ENCODE assay signal across 14 cellular contexts in the genomic region with DNA sequence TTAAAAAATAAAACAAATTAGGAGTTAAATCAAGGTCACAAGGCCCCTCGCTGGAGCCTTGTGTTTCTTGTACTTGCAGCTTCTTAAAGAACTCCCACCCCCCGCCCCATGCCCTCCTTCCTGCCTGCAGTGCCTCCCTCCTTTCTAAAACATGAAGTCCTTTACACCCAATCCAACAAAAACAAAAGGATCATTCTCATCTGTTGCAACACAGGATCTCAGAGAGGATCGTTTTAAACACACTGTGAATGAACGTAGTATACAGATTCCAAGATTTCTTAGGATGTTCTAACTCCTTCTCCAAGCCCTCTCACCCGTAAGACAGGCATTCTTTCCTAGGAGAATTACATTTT. TPM values are rescaled to one million over a fixed set of nuclear protein-coding genes. Genes with fewer than 3 reads are reported as not detected.
DNase-seq lines count a peak whose midpoint lies in the region; ATAC-seq and TF ChIP-seq lines count a peak whose summit lies in the region.
"Had no signal": no experiment of that assay in that cellular context is flagged by ENCODE, and none has a peak within 500 bp of the region (broad histone marks: within the 10 kb centered on the region; RNA-seq: fewer than 3 reads in every experiment).

No MANE protein-coding gene starts in this region.

- H2BK15ac ChIP-seq in IMR-90 (ENCODE audit: low read depth, low read length) = no peak overlapping the region

- dilution Hi-C loops in IMR-90 (cut with HindIII; ENCODE audit: low sequenced_read_pairs, unreplicated experiment) = no loop called here

- no peak overlapping the region for H3K27ac Mint-ChIP-seq in nephron progenitor cell
- H3K27ac Mint-ChIP-seq: activated CD8-positive, alpha-beta memory T cell treated with anti-CD3 and anti-CD28 coated beads, Interleukin-2, amount 10 ng/mL, durations not matched to agents 7 days and 5 days; CD4-positive, alpha-beta memory T cell; natural killer cell treated with Interleukin-12 subunit alpha and Interleukin-12 subunit beta and Interleukin-15 and Interleukin-18, amount 100 ng/mL, for 72 hours; T-cell had no signal

- H3K4me3 ChIP-seq in IMR-90 (ENCODE audit: insufficient read depth, low read depth, low read length) (no peak overlapping the region), testis (no peak overlapping the region)

- no peak overlapping the region for H3K23ac ChIP-seq in IMR-90 (ENCODE audit: low read depth, low read length)

- H3K27me3 ChIP-seq in IMR-90 (ENCODE audit: control insufficient read depth, insufficient read depth, low read length) (peaks cover 6% of the 10 kb centered on the region), layer of hippocampus (ENCODE audit: control insufficient read depth, insufficient read depth, low read length) (no peaks in the 10 kb centered on the region), testis (no peaks in the 10 kb centered on the region)

- H3K27ac ChIP-seq in IMR-90 (ENCODE audit: insufficient read depth, low read length) (no peak overlapping the region), cingulate gyrus (ENCODE audit: low read depth, low read length) (peak overlapping the region; percentile 62), layer of hippocampus (ENCODE audit: low read depth, low read length) (peak overlapping the region; percentile 53), testis (peak overlapping the region; percentile 40 to 66)

- H2BK20ac ChIP-seq in IMR-90 (ENCODE audit: low read depth, low read length) = no peak overlapping the region

- TF ChIP-seq CTCF in IMR-90 (conservative IDR thresholded peaks at IDR 0.05; ENCODE audit: low read depth, low read length) = no peak
- no peak for TF ChIP-seq CTCF in testis (IDR thresholded peaks at IDR 0.05)
- TF ChIP-seq CTCF in nephron progenitor cell (IDR thresholded peaks at IDR 0.05) = no peak

- no peaks in the 10 kb centered on the region for H3K36me3 Mint-ChIP-seq in nephron progenitor cell (ENCODE audit: low read depth)
- H3K36me3 Mint-ChIP-seq: activated CD8-positive, alpha-beta memory T cell treated with anti-CD3 and anti-CD28 coated beads, Interleukin-2, amount 10 ng/mL, durations not matched to agents 7 days and 5 days; CD4-positive, alpha-beta memory T cell; natural killer cell treated with Interleukin-12 subunit alpha and Interleukin-12 subunit beta and Interleukin-15 and Interleukin-18, amount 100 ng/mL, for 72 hours; T-cell had no signal

- no peak overlapping the region for H3K4me2 ChIP-seq in IMR-90 (ENCODE audit: low read depth, low read length)

- TF ChIP-seq RAD21 in IMR-90 (IDR thresholded peaks at IDR 0.05; ENCODE audit: low read length) = no peak

- CTCF ChIA-PET in IMR-90 (lab: Yijun Ruan, JAX) = no interaction called here

- H3K79me1 ChIP-seq in IMR-90 (ENCODE audit: low read depth in 1 of 2, low read length in 2 of 2) = no peaks in the 10 kb centered on the region

- H3K9ac ChIP-seq in IMR-90 (ENCODE audit: low read depth, low read length) = no peak overlapping the region

- H3K27me3 Mint-ChIP-seq in nephron progenitor cell (ENCODE audit: low read depth, poor library complexity) = peaks cover 3% of the 10 kb centered on the region

- no peak overlapping the region for H4K8ac ChIP-seq in IMR-90 (ENCODE audit: low read depth in 2 of 2, low read length in 2 of 2)

- TF ChIP-seq POLR2A in IMR-90 (IDR thresholded peaks at IDR 0.05; ENCODE audit: low read depth, low read length) (no peak), testis (IDR thresholded peaks at IDR 0.05) (no peak)

- WGBS in IMR-90 (ENCODE audit: extremely low coverage in 2 of 2, insufficient read length in 1 of 2), 2 experiments = 0% methylated on average over 1 of the region's 5 CpGs; no CpG with 5 or more reads in 1 of the 2 experiments
- WGBS in testis, 2 donors = 24% methylated on average over 4 to 5 of the region's 5 CpGs

- H3K36me3 ChIP-seq in IMR-90 (ENCODE audit: control insufficient read depth, insufficient read depth, low read length) (no peaks in the 10 kb centered on the region), testis (ENCODE audit: low read depth, missing control alignments) (no peaks in the 10 kb centered on the region)

- POLR2A ChIA-PET in IMR-90 (lab: Charles Lee; ENCODE audit: unreplicated experiment) = interaction anchor here (0.6 kb wide), 1 partner anchor 363 kb away, joined by 9 read pairs; no protein-coding TSS in a partner anchor

- no peak overlapping the region for H4K91ac ChIP-seq in IMR-90 (ENCODE audit: insufficient read depth, low read depth, low read length)

- no peak overlapping the region for H2AK9ac ChIP-seq in IMR-90 (replicated peaks; ENCODE audit: low read depth, low read length, poor library complexity)

- H4K5ac ChIP-seq in IMR-90 (ENCODE audit: low read depth, low read length) = no peak overlapping the region

- no peak overlapping the region for H2AFZ ChIP-seq in IMR-90 (replicated peaks; ENCODE audit: low read length, poor library complexity)

- peaks cover 38% of the 10 kb centered on the region for H3K4me1 Mint-ChIP-seq in nephron progenitor cell
- H3K4me1 Mint-ChIP-seq: activated CD8-positive, alpha-beta memory T cell treated with anti-CD3 and anti-CD28 coated beads, Interleukin-2, amount 10 ng/mL, durations not matched to agents 7 days and 5 days; CD4-positive, alpha-beta memory T cell; T-cell had no signal

- no peak overlapping the region for H3K18ac ChIP-seq in IMR-90 (ENCODE audit: low read depth, low read length)

- intact Hi-C loops in IMR-90 (cut with micrococcal nuclease) (loop anchor here (5.0 kb wide), 1 partner anchor 214 kb away; a partner anchor contains a TSS), testis (cut with DNase I; ENCODE audit: low total_unique reads) (no loop called here)

- no peak overlapping the region for H2AK5ac ChIP-seq in IMR-90 (ENCODE audit: low read depth, low read length)

- H2BK120ac ChIP-seq in IMR-90 (ENCODE audit: low read depth, low read length) = no peak overlapping the region

- H4K20me1 ChIP-seq in IMR-90 (ENCODE audit: insufficient read depth, low read length) = no peaks in the 10 kb centered on the region

- peak; percentile 25; the same call in 1 of the 2 replicates for ATAC-seq in IMR-90 (ENCODE audit: low read depth)
- ATAC-seq: activated CD8-positive, alpha-beta memory T cell treated with anti-CD3 and anti-CD28 coated beads, Interleukin-2, amount 10 ng/mL, durations not matched to agents 7 days and 5 days; natural killer cell treated with Interleukin-12 subunit alpha and Interleukin-12 subunit beta and Interleukin-15 and Interleukin-18, amount 100 ng/mL, for 72 hours; T-cell had no signal

- no peak overlapping the region for H3K4ac ChIP-seq in IMR-90 (ENCODE audit: low read depth, low read length)

- no peak overlapping the region for H3K4me3 Mint-ChIP-seq in nephron progenitor cell
- H3K4me3 Mint-ChIP-seq: activated CD8-positive, alpha-beta memory T cell treated with anti-CD3 and anti-CD28 coated beads, Interleukin-2, amount 10 ng/mL, durations not matched to agents 7 days and 5 days; CD4-positive, alpha-beta memory T cell; natural killer cell treated with Interleukin-12 subunit alpha and Interleukin-12 subunit beta and Interleukin-15 and Interleukin-18, amount 100 ng/mL, for 72 hours; T-cell had no signal

- H3K4me1 ChIP-seq in IMR-90 (ENCODE audit: control insufficient read depth, insufficient read depth, low read length) = no peaks in the 10 kb centered on the region
- H3K4me1 ChIP-seq in testis = peaks cover 42% of the 10 kb centered on the region

- no peak overlapping the region for H2BK5ac ChIP-seq in IMR-90 (ENCODE audit: low read depth, low read length, poor library complexity, severe bottlenecking)

- no peak overlapping the region for H3K56ac ChIP-seq in IMR-90 (ENCODE audit: extremely low read depth, insufficient read depth, low read length)

- H3K9me3 ChIP-seq in IMR-90 (ENCODE audit: control insufficient read depth, insufficient read depth, low read length) (no peaks in the 10 kb centered on the region), testis (no peaks in the 10 kb centered on the region)

- H3K14ac ChIP-seq in IMR-90 (replicated peaks; ENCODE audit: low read depth, low read length) = no peak overlapping the region

- no peaks in the 10 kb centered on the region for H3K9me1 ChIP-seq in IMR-90 (ENCODE audit: insufficient read depth, low read length)

- no peaks in the 10 kb centered on the region for H3K9me3 Mint-ChIP-seq in nephron progenitor cell
- H3K9me3 Mint-ChIP-seq: natural killer cell treated with Interleukin-12 subunit alpha and Interleukin-12 subunit beta and Interleukin-15 and Interleukin-18, amount 100 ng/mL, for 72 hours; T-cell had no signal

- no TSS peak for BruUV-seq in IMR-90 (replicated peaks; lab: Mats Ljungman, UMichigan)

- in situ Hi-C loops in IMR-90 (cut with MboI; ENCODE audit: low sequenced_read_pairs) = loop anchor here (10.0 kb wide), 1 partner anchor 227 kb away; no protein-coding TSS in a partner anchor

- DNase-seq in IMR-90 (peak; percentile 28), testis (peak; percentile 33), nephron progenitor cell (no peak), retina (no peak), CD1c-positive myeloid dendritic cell (ENCODE audit: extremely low spot score) (no peak)
- DNase-seq: activated CD8-positive, alpha-beta memory T cell treated with anti-CD3 and anti-CD28 coated beads, Interleukin-2, amount 10 ng/mL, durations not matched to agents 7 days and 5 days; activated naive CD4-positive, alpha-beta T cell treated with Interleukin-2 at 50 U/mL for 16 hours; CD4-positive, alpha-beta memory T cell; NCI-H187 treated with DMSO at 0.1 percent for 48 hours; NCI-H526 treated with DMSO at 0.1 percent for 48 hours; T-cell had no signal

TF ChIP-seq in IMR-90, 13 proteins besides CTCF, POLR2A, EP300 and RAD21:
- TF ChIP-seq CHD1 (IDR thresholded peaks at IDR 0.05; ENCODE audit: low read depth, low read length) = no peak
TF ChIP-seq in IMR-90: peak in this region for 0.

RNA-seq across cellular contexts. Expression of a gene that starts 1.9 kb away (rescaled TPM):
- not detected in 2 replicates for total RNA-seq in IMR-90 (2012; rRNA removed)
- polyA plus RNA-seq in IMR-90 (2012; rRNA removed) = not detected in 2 replicates
- polyA plus RNA-seq in IMR-90 (2012; cell fraction: cytosol; rRNA removed) = not detected in 2 replicates
- not detected in 2 replicates for polyA plus RNA-seq in IMR-90 (2012; cell fraction: nucleus; rRNA removed; ENCODE audit: low replicate concordance)
- total RNA-seq in testis = 100 to 1,000 TPM in 1 of 2 donors, 10 to 100 TPM in 1; 87.4 to 134 TPM
- polyA plus RNA-seq in testis (ENCODE audit: insufficient read depth, low read depth, low replicate concordance) = 92.8 TPM
- total RNA-seq: activated CD8-positive, alpha-beta memory T cell treated with anti-CD3 and anti-CD28 coated beads, Interleukin-2, amount 10 ng/mL, durations not matched to agents 7 days and 5 days; CD4-positive, alpha-beta memory T cell; natural killer cell treated with Interleukin-12 subunit alpha and Interleukin-12 subunit beta and Interleukin-15 and Interleukin-18, amount 100 ng/mL, for 72 hours; T-cell had no signal
- polyA plus RNA-seq: CD4-positive, alpha-beta memory T cell had no signal

Comparison
In these comparisons a context has a peak if more than half of its experiments do, and no peak if none do; other contexts are left out.
1. DNase-seq: peak in IMR-90 (single experiment) and testis (single experiment); none in nephron progenitor cell (single experiment), retina (single experiment) and CD1c-positive myeloid dendritic cell (single experiment).
2. RNA of a gene that starts 1.9 kb away (total RNA-seq): 87.4 to 134 TPM in testis; not detected in IMR-90; every median in the first group is over 10 times any median in the second.